Comparison of ENCODE assay signal across 14 cellular contexts in the genomic region with DNA sequence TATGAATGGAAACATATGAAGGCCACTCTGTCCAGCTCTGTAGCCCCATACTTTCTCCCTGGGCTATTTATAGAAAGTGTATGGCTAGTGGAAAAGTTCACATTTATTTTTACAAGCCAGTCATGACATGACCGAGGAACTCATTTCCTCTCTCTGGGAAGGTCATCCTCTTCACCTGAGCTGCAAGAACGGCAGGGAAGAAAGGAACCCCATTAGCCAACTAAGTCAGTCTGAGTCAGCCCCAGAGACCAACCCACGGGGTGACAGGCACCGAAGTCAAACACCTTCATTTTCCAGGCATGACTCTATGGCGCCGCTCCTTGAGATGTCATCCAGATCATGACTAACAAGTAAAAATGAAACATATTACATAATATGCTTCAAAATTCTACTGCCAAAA. TPM values are rescaled to one million over a fixed set of nuclear protein-coding genes. Genes with fewer than 3 reads are reported as not detected.
A peak's percentile ranks its signal among the peaks of the same experiment; 100 is the strongest.
DNase-seq lines count a peak whose midpoint lies in the region; ATAC-seq and TF ChIP-seq lines count a peak whose summit lies in the region.
"Had no signal": no experiment of that assay in that cellular context is flagged by ENCODE, and none has a peak within 500 bp of the region (broad histone marks: within the 10 kb centered on the region; RNA-seq: fewer than 3 reads in every experiment).

No MANE protein-coding gene starts in this region.

- TF ChIP-seq CTCF in choroid plexus epithelial cell (conservative IDR thresholded peaks at IDR 0.05; ENCODE audit: low read depth, low read length), result no peak

- peak; percentile 80 to 88 for ATAC-seq in activated CD4-positive, CD25-positive, alpha-beta regulatory T cell treated with anti-CD3 and anti-CD28 coated beads, Interleukin-2, amount 50 U/mL, for 24 hours
- no peak for ATAC-seq in natural killer cell treated with Interleukin-12 subunit alpha and Interleukin-12 subunit beta and Interleukin-15 and Interleukin-18, amount 100 ng/mL, for 72 hours
- ATAC-seq in HG03139 (IDR thresholded peaks at IDR 0.05; ENCODE audit: unreplicated experiment) (no peak), HG03439 (IDR thresholded peaks at IDR 0.05; ENCODE audit: unreplicated experiment) (no peak)
- ATAC-seq: mucosa of descending colon had no signal

- peaks cover 9 to 13% of the 10 kb centered on the region in 2 donors for H3K4me1 Mint-ChIP-seq in natural killer cell treated with Interleukin-12 subunit alpha and Interleukin-12 subunit beta and Interleukin-15 and Interleukin-18, amount 100 ng/mL, for 72 hours (ENCODE audit: low read depth in 2 of 2)

- no peaks in the 10 kb centered on the region for H3K9me3 ChIP-seq in skeletal muscle satellite cell (replicated peaks; ENCODE audit: low read length)
- H3K9me3 ChIP-seq: mucosa of descending colon, thoracic aorta had no signal

- H3K4me1 ChIP-seq in skeletal muscle satellite cell (ENCODE audit: control insufficient read depth, insufficient read depth, low read length), result peaks cover 7% of the 10 kb centered on the region

- no peak overlapping the region for H3K9ac ChIP-seq in skeletal muscle satellite cell (ENCODE audit: low read depth, low read length)

- H3K27me3 Mint-ChIP-seq in natural killer cell treated with Interleukin-12 subunit alpha and Interleukin-12 subunit beta and Interleukin-15 and Interleukin-18, amount 100 ng/mL, for 72 hours, result peaks cover 36 to 60% of the 10 kb centered on the region in 2 donors

- H3K4me2 ChIP-seq in skeletal muscle satellite cell (ENCODE audit: low read length), result peak overlapping the region; percentile 44
- H3K4me2 ChIP-seq: hepatocyte had no signal

- no peak overlapping the region for H3K4me3 Mint-ChIP-seq in natural killer cell treated with Interleukin-12 subunit alpha and Interleukin-12 subunit beta and Interleukin-15 and Interleukin-18, amount 100 ng/mL, for 72 hours

- no peaks in the 10 kb centered on the region for H3K36me3 ChIP-seq in skeletal muscle satellite cell (ENCODE audit: insufficient read depth, low read length)
- H3K36me3 ChIP-seq: thoracic aorta had no signal

- peaks cover 46% of the 10 kb centered on the region for H3K27me3 ChIP-seq in skeletal muscle satellite cell (ENCODE audit: control insufficient read depth, insufficient read depth, low read length)

- H3K4me3 ChIP-seq in choroid plexus epithelial cell (ENCODE audit: low read depth, low read length), result no peak overlapping the region
- H3K4me3 ChIP-seq in skeletal muscle satellite cell (ENCODE audit: low read length), result no peak overlapping the region
- H3K4me3 ChIP-seq: hepatocyte, mucosa of descending colon, thoracic aorta had no signal

- H3K36me3 Mint-ChIP-seq in natural killer cell treated with Interleukin-12 subunit alpha and Interleukin-12 subunit beta and Interleukin-15 and Interleukin-18, amount 100 ng/mL, for 72 hours, result peaks cover 6% of the 10 kb centered on the region

- no peak for DNase-seq in activated CD4-positive, CD25-positive, alpha-beta regulatory T cell treated with anti-CD3 and anti-CD28 coated beads, Interleukin-2, amount 50 U/mL, for 72 hours
- DNase-seq in LoVo (ENCODE audit: low spot score) (peak; percentile 63), choroid plexus epithelial cell (ENCODE audit: low read depth) (peak; percentile 48)
- no peak for DNase-seq in natural killer cell treated with Interleukin-12 subunit alpha and Interleukin-12 subunit beta and Interleukin-15 and Interleukin-18, amount 100 ng/mL, for 72 hours (ENCODE audit: low spot score)
- DNase-seq: 8988T, mucosa of descending colon, SHP77 treated with DMSO at 0.1 percent for 48 hours had no signal

- H3K9me3 Mint-ChIP-seq in natural killer cell treated with Interleukin-12 subunit alpha and Interleukin-12 subunit beta and Interleukin-15 and Interleukin-18, amount 100 ng/mL, for 72 hours, result no peaks in the 10 kb centered on the region

- no peak overlapping the region for H3K27ac Mint-ChIP-seq in natural killer cell treated with Interleukin-12 subunit alpha and Interleukin-12 subunit beta and Interleukin-15 and Interleukin-18, amount 100 ng/mL, for 72 hours

RNA-seq across cellular contexts. Expression of gene PAQR9, which starts 4.8 kb away (rescaled TPM):
- total RNA-seq in skeletal muscle satellite cell (2012; rRNA removed), result 0.22 TPM in 1 of 2 replicates, not detected in the other
- not detected for total RNA-seq in natural killer cell treated with Interleukin-12 subunit alpha and Interleukin-12 subunit beta and Interleukin-15 and Interleukin-18, amount 100 ng/mL, for 72 hours
- total RNA-seq: activated CD8-positive, alpha-beta memory T cell treated with anti-CD3 and anti-CD28 coated beads for 36 hours; mucosa of descending colon had no signal

RNA-seq across cellular contexts. Expression of gene U2SURP, which starts 42.7 kb away (rescaled TPM):
- 72.7 and 85.2 TPM in 2 replicates for total RNA-seq in skeletal muscle satellite cell (2012; rRNA removed)
- 100 to 1,000 TPM; 113 to 166 TPM for total RNA-seq in natural killer cell treated with Interleukin-12 subunit alpha and Interleukin-12 subunit beta and Interleukin-15 and Interleukin-18, amount 100 ng/mL, for 72 hours

Comparison
In these comparisons a context has a peak if more than half of its experiments do, and no peak if none do; other contexts are left out.
1. ATAC-seq: peak in activated CD4-positive, CD25-positive, alpha-beta regulatory T cell treated with anti-CD3 and anti-CD28 coated beads, Interleukin-2, amount 50 U/mL, for 24 hours (2 of 2); none in natural killer cell treated with Interleukin-12 subunit alpha and Interleukin-12 subunit beta and Interleukin-15 and Interleukin-18, amount 100 ng/mL, for 72 hours (0 of 2), HG03139 (single experiment) and HG03439 (single experiment).
2. DNase-seq: peak in LoVo (single experiment) and choroid plexus epithelial cell (single experiment); none in activated CD4-positive, CD25-positive, alpha-beta regulatory T cell treated with anti-CD3 and anti-CD28 coated beads, Interleukin-2, amount 50 U/mL, for 72 hours (single experiment) and natural killer cell treated with Interleukin-12 subunit alpha and Interleukin-12 subunit beta and Interleukin-15 and Interleukin-18, amount 100 ng/mL, for 72 hours (single experiment).